1 cellular context compared by ENCODE assay signal in the genomic region with DNA sequence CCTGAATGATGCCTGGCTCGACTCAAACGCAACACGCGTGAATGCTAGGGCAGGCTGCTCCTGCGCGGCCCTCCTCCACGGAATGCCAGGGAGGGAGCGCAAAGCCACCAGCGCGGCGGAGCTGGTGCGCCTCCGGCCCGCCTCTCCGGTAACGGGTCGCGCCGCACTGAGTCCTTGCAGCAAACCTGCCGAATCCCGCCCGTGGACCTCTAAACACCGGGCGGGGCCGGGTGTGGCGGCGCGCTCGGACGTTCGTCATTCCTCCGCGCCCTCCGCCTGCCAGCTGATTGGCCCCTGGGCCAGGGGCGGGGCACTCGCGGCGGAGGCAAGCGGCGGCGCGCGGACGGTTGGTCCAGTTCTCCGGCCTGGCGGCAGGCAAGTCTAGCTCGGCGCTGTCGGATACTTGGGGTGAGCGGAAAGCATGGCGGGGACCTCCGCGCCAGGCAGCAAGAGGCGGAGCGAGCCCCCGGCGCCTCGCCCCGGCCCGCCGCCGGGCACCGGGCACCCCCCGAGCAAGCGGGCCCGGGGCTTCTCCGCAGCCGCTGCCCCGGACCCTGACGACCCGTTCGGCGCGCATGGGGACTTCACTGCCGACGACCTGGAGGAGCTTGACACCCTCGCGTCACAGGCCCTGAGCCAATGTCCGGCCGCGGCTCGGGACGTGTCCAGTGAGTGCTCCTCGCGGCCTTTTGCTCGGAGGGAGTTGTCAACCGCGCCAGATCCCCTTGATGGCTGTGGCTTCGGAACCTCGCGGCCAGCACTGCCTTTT.
TF ChIP-seq lines count a peak whose summit lies in the region.

A gene (plus strand): TSS at position 313 of the 769 bp plus-strand sequence. CDS start 109 bp downstream, at position 422.

TF ChIP-seq in HepG2, 621 proteins besides CTCF, POLR2A, EP300 and RAD21 (continued from another document and continues in another):
- TF ChIP-seq, protein P1, sequence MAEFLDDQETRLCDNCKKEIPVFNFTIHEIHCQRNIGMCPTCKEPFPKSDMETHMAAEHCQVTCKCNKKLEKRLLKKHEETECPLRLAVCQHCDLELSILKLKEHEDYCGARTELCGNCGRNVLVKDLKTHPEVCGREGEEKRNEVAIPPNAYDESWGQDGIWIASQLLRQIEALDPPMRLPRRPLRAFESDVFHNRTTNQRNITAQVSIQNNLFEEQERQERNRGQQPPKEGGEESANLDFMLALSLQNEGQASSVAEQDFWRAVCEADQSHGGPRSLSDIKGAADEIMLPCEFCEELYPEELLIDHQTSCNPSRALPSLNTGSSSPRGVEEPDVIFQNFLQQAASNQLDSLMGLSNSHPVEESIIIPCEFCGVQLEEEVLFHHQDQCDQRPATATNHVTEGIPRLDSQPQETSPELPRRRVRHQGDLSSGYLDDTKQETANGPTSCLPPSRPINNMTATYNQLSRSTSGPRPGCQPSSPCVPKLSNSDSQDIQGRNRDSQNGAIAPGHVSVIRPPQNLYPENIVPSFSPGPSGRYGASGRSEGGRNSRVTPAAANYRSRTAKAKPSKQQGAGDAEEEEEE (CRISPR knock-in tag; IDR thresholded peaks at IDR 0.05; ENCODE audit: borderline replicate concordance), result no peak
- TF ChIP-seq SMAD3 (CRISPR knock-in tag; IDR thresholded peaks at IDR 0.05) (0 out of 2 replicates have a peak, but pooled peaks have one; percentile 20), ZNF225 (CRISPR knock-in tag; IDR thresholded peaks at IDR 0.05) (0 out of 2 replicates have a peak, but pooled peaks have one; percentile 22), ZFP41 (CRISPR knock-in tag; IDR thresholded peaks at IDR 0.05; ENCODE audit: borderline replicate concordance) (no peak), TRIM24 (CRISPR knock-in tag; IDR thresholded peaks at IDR 0.05) (no peak), ZNF775 (CRISPR knock-in tag; IDR thresholded peaks at IDR 0.05; ENCODE audit: borderline replicate concordance) (no peak), FOXK1 (CRISPR knock-in tag; IDR thresholded peaks at IDR 0.05; ENCODE audit: borderline replicate concordance, low read depth) (peak; percentile 75; the same call in 1 of the 2 replicates), SIN3B (IDR thresholded peaks at IDR 0.05; ENCODE audit: low read length) (peak; percentile 88; the same call in 1 of the 2 replicates), KLF13 (CRISPR knock-in tag; IDR thresholded peaks at IDR 0.05) (no peak), ZNF143 (CRISPR knock-in tag; IDR thresholded peaks at IDR 0.05) (peak; percentile 62), MTA1 (CRISPR knock-in tag; IDR thresholded peaks at IDR 0.05; ENCODE audit: borderline replicate concordance) (peak; percentile 51; the same call in 1 of the 2 replicates), FOXO1 (CRISPR knock-in tag; IDR thresholded peaks at IDR 0.05) (peak; percentile 12; the same call in 1 of the 2 replicates), ZBTB42 (CRISPR knock-in tag; IDR thresholded peaks at IDR 0.05) (0 out of 2 replicates have a peak, but pooled peaks have one; percentile 41), MTF2 (CRISPR knock-in tag; IDR thresholded peaks at IDR 0.05; ENCODE audit: borderline replicate concordance) (no peak), MXD4 (CRISPR knock-in tag; IDR thresholded peaks at IDR 0.05) (peak; percentile 97), PRPF4 (IDR thresholded peaks at IDR 0.05; ENCODE audit: low read depth, low read length, poor library complexity, severe bottlenecking) (no peak), KAT8 (CRISPR knock-in tag; IDR thresholded peaks at IDR 0.05) (peak; percentile 98), ZNF709 (CRISPR knock-in tag; IDR thresholded peaks at IDR 0.05) (peak; percentile 23; the same call in 1 of the 2 replicates), EED (CRISPR knock-in tag; IDR thresholded peaks at IDR 0.05) (peak; percentile 22; the same call in 1 of the 2 replicates), ZNF674 (CRISPR knock-in tag; IDR thresholded peaks at IDR 0.05; ENCODE audit: low read depth) (no peak), HDAC1 (CRISPR knock-in tag; IDR thresholded peaks at IDR 0.05) (peak; percentile 94), SP5 (CRISPR knock-in tag; IDR thresholded peaks at IDR 0.05; ENCODE audit: borderline replicate concordance, low read depth) (peak; percentile 93), RBFOX2 (IDR thresholded peaks at IDR 0.05; ENCODE audit: low read depth, low read length) (peak; percentile 98), NR1H2 (CRISPR knock-in tag; IDR thresholded peaks at IDR 0.05; ENCODE audit: borderline replicate concordance, low read depth) (no peak), ZFY (CRISPR knock-in tag; IDR thresholded peaks at IDR 0.05) (peak; percentile 97), RFXANK (CRISPR knock-in tag; IDR thresholded peaks at IDR 0.05) (no peak), TBP (CRISPR knock-in tag; IDR thresholded peaks at IDR 0.05) (peak; percentile 91; the same call in 1 of the 2 replicates), ZNF160 (CRISPR knock-in tag; IDR thresholded peaks at IDR 0.05) (peak; percentile 84; the same call in 1 of the 2 replicates), GATAD2A (CRISPR knock-in tag; IDR thresholded peaks at IDR 0.05) (no peak), NR2C2 (CRISPR knock-in tag; IDR thresholded peaks at IDR 0.05; ENCODE audit: borderline replicate concordance) (peak; percentile 82), MZF1 (CRISPR knock-in tag; IDR thresholded peaks at IDR 0.05; ENCODE audit: borderline replicate concordance) (no peak), ATAD3A (CRISPR knock-in tag; IDR thresholded peaks at IDR 0.05) (no peak), ELF1 (CRISPR knock-in tag; IDR thresholded peaks at IDR 0.05) (no peak), NKX3-1 (CRISPR knock-in tag; IDR thresholded peaks at IDR 0.05) (0 out of 2 replicates have a peak, but pooled peaks have one; percentile 35), FOXA1 (IDR thresholded peaks at IDR 0.05) (no peak), FOXA1 (CRISPR knock-in tag; IDR thresholded peaks at IDR 0.05) (no peak)
- TF ChIP-seq, protein P2, sequence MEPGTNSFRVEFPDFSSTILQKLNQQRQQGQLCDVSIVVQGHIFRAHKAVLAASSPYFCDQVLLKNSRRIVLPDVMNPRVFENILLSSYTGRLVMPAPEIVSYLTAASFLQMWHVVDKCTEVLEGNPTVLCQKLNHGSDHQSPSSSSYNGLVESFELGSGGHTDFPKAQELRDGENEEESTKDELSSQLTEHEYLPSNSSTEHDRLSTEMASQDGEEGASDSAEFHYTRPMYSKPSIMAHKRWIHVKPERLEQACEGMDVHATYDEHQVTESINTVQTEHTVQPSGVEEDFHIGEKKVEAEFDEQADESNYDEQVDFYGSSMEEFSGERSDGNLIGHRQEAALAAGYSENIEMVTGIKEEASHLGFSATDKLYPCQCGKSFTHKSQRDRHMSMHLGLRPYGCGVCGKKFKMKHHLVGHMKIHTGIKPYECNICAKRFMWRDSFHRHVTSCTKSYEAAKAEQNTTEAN (CRISPR knock-in tag; conservative IDR thresholded peaks at IDR 0.05), result 0 out of 2 replicates have a peak, but pooled peaks have one; percentile 41
- TF ChIP-seq, protein P3, sequence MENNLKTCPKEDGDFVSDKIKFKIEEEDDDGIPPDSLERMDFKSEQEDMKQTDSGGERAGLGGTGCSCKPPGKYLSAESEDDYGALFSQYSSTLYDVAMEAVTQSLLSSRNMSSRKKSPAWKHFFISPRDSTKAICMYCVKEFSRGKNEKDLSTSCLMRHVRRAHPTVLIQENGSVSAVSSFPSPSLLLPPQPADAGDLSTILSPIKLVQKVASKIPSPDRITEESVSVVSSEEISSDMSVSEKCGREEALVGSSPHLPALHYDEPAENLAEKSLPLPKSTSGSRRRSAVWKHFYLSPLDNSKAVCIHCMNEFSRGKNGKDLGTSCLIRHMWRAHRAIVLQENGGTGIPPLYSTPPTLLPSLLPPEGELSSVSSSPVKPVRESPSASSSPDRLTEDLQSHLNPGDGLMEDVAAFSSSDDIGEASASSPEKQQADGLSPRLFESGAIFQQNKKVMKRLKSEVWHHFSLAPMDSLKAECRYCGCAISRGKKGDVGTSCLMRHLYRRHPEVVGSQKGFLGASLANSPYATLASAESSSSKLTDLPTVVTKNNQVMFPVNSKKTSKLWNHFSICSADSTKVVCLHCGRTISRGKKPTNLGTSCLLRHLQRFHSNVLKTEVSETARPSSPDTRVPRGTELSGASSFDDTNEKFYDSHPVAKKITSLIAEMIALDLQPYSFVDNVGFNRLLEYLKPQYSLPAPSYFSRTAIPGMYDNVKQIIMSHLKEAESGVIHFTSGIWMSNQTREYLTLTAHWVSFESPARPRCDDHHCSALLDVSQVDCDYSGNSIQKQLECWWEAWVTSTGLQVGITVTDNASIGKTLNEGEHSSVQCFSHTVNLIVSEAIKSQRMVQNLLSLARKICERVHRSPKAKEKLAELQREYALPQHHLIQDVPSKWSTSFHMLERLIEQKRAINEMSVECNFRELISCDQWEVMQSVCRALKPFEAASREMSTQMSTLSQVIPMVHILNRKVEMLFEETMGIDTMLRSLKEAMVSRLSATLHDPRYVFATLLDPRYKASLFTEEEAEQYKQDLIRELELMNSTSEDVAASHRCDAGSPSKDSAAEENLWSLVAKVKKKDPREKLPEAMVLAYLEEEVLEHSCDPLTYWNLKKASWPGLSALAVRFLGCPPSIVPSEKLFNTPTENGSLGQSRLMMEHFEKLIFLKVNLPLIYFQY (CRISPR knock-in tag; IDR thresholded peaks at IDR 0.05; ENCODE audit: borderline replicate concordance), result 0 out of 2 replicates have a peak, but pooled peaks have one; percentile 36
- TF ChIP-seq, protein P4, sequence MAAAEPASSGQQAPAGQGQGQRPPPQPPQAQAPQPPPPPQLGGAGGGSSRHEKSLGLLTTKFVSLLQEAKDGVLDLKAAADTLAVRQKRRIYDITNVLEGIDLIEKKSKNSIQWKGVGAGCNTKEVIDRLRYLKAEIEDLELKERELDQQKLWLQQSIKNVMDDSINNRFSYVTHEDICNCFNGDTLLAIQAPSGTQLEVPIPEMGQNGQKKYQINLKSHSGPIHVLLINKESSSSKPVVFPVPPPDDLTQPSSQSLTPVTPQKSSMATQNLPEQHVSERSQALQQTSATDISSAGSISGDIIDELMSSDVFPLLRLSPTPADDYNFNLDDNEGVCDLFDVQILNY (CRISPR knock-in tag; conservative IDR thresholded peaks at IDR 0.05), result peak; percentile 76; the same call in 1 of the 2 replicates
- TF ChIP-seq, protein P5, sequence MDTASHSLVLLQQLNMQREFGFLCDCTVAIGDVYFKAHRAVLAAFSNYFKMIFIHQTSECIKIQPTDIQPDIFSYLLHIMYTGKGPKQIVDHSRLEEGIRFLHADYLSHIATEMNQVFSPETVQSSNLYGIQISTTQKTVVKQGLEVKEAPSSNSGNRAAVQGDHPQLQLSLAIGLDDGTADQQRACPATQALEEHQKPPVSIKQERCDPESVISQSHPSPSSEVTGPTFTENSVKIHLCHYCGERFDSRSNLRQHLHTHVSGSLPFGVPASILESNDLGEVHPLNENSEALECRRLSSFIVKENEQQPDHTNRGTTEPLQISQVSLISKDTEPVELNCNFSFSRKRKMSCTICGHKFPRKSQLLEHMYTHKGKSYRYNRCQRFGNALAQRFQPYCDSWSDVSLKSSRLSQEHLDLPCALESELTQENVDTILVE (CRISPR knock-in tag; IDR thresholded peaks at IDR 0.05), result peak; percentile 69
- TF ChIP-seq, protein P6, sequence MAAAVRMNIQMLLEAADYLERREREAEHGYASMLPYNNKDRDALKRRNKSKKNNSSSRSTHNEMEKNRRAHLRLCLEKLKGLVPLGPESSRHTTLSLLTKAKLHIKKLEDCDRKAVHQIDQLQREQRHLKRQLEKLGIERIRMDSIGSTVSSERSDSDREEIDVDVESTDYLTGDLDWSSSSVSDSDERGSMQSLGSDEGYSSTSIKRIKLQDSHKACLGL (CRISPR knock-in tag; IDR thresholded peaks at IDR 0.05), result peak; percentile 82; the same call in 1 of the 2 replicates
- TF ChIP-seq, protein P7, sequence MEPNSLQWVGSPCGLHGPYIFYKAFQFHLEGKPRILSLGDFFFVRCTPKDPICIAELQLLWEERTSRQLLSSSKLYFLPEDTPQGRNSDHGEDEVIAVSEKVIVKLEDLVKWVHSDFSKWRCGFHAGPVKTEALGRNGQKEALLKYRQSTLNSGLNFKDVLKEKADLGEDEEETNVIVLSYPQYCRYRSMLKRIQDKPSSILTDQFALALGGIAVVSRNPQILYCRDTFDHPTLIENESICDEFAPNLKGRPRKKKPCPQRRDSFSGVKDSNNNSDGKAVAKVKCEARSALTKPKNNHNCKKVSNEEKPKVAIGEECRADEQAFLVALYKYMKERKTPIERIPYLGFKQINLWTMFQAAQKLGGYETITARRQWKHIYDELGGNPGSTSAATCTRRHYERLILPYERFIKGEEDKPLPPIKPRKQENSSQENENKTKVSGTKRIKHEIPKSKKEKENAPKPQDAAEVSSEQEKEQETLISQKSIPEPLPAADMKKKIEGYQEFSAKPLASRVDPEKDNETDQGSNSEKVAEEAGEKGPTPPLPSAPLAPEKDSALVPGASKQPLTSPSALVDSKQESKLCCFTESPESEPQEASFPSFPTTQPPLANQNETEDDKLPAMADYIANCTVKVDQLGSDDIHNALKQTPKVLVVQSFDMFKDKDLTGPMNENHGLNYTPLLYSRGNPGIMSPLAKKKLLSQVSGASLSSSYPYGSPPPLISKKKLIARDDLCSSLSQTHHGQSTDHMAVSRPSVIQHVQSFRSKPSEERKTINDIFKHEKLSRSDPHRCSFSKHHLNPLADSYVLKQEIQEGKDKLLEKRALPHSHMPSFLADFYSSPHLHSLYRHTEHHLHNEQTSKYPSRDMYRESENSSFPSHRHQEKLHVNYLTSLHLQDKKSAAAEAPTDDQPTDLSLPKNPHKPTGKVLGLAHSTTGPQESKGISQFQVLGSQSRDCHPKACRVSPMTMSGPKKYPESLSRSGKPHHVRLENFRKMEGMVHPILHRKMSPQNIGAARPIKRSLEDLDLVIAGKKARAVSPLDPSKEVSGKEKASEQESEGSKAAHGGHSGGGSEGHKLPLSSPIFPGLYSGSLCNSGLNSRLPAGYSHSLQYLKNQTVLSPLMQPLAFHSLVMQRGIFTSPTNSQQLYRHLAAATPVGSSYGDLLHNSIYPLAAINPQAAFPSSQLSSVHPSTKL (CRISPR knock-in tag; IDR thresholded peaks at IDR 0.05), result 0 out of 2 replicates have a peak, but pooled peaks have one; percentile 25
